In genomic region chr14:85907536-85907935, GRCh38 we compare ENCODE assay signal across 1 cellular context.
TF ChIP-seq lines count a peak whose summit lies in the region.

No MANE protein-coding gene starts in this region.

TF ChIP-seq in WTC11, 78 proteins besides CTCF, POLR2A, EP300 and RAD21 (continued from another document):
- TF ChIP-seq PRDM15 (CRISPR knock-in tag; IDR thresholded peaks at IDR 0.05), result no peak
- TF ChIP-seq E2F5 (CRISPR knock-in tag; IDR thresholded peaks at IDR 0.05), result no peak
